In the genomic region with DNA sequence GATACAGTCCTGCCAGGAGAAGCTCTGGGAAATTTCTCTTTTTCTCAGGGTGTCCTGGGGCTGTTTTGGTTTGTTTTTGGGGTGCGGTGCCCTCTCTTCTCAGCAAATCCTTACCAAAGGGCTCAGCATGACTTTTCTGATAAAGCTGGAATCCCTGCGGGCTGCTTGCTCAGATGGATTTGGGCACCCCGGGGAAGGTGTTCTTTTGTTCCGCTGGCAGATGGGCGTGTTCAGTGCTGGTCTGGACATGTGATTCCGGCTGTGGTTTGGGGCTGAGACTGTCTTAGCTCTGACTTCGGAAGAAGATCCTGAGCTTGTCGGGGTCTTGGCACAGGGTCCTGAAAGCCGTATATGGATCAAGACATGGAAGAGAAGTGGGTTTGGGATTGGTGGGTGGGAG, we compare ENCODE assay signal across 11 cellular contexts.
DNase-seq lines count a peak whose midpoint lies in the region; ATAC-seq and TF ChIP-seq lines count a peak whose summit lies in the region.
"Had no signal": no experiment of that assay in that cellular context is flagged by ENCODE, and none has a peak within 500 bp of the region (broad histone marks: within the 10 kb centered on the region; RNA-seq: fewer than 3 reads in every experiment).

No MANE protein-coding gene starts in this region.

- no peak for TF ChIP-seq POLR2A in HCT116 (IDR thresholded peaks at IDR 0.05; ENCODE audit: borderline replicate concordance, extremely low read depth, insufficient read depth, insufficient read length)
- TF ChIP-seq POLR2A in prostate gland (IDR thresholded peaks at IDR 0.05) = no peak

- H3K27ac ChIP-seq in HCT116 (ENCODE audit: low read depth, low read length) = peak overlapping the region; percentile 49
- no peak overlapping the region for H3K27ac ChIP-seq in prostate gland

- intact Hi-C loops in HCT116 (cut with micrococcal nuclease) = no loop called here
- intact Hi-C loops in prostate gland (cut with DNase I) = no loop called here

- TF ChIP-seq CTCF in HCT116 (IDR thresholded peaks at IDR 0.05 in 2 of 3, conservative IDR thresholded peaks at IDR 0.05 in 1 of 3; ENCODE audit: borderline replicate concordance in 1 of 3, insufficient read depth in 1 of 3, low read depth in 2 of 3, low read length in 2 of 3) (no peak), prostate gland (IDR thresholded peaks at IDR 0.05) (no peak)

- H3K9me3 ChIP-seq in HCT116 (ENCODE audit: control insufficient read depth in 1 of 2, insufficient read depth in 1 of 2, low read depth in 1 of 2, low read length in 2 of 2) = no peaks in the 10 kb centered on the region
- no peaks in the 10 kb centered on the region for H3K9me3 ChIP-seq in prostate gland

- peaks cover 16 to 21% of the 10 kb centered on the region in 2 experiments for H3K4me1 ChIP-seq in HCT116 (ENCODE audit: control insufficient read depth in 1 of 2, insufficient read depth in 2 of 2, low read length in 2 of 2)
- H3K4me1 ChIP-seq in prostate gland (replicated peaks) = no peaks in the 10 kb centered on the region

- peak; percentile 77 for ATAC-seq in HCT116
- no peak for ATAC-seq in HG02623 (IDR thresholded peaks at IDR 0.05; ENCODE audit: unreplicated experiment)
- no peak for ATAC-seq in HG03378 (IDR thresholded peaks at IDR 0.05; ENCODE audit: unreplicated experiment)

- 31% methylated on average over 9 of the region's 9 CpGs for WGBS in prostate gland

- RAD21 ChIA-PET in HCT116 (lab: Charles Lee; ENCODE audit: low non-redundant PET in 1 of 2, low total read pairs in 2 of 2, uncharacterized antibody in 2 of 2, unreplicated experiment in 2 of 2) = no interaction called here

- no TSS peak for BruUV-seq in HCT116 (replicated peaks; lab: Mats Ljungman, UMichigan)

- H3K79me2 ChIP-seq in HCT116 (ENCODE audit: insufficient read depth, low read length) = no peaks in the 10 kb centered on the region

- no peaks in the 10 kb centered on the region for H3K9me2 ChIP-seq in HCT116 (ENCODE audit: insufficient read depth)

- POLR2A ChIA-PET in HCT116 (lab: Charles Lee) = no interaction called here

- DNase-seq in HCT116 (ENCODE audit: low read depth, low spot score) = no peak
- DNase-seq in RPMI7951 (ENCODE audit: low read depth) = peak; percentile 47
- DNase-seq in fibroblast of peridontal ligament (ENCODE audit: extremely low read depth) = peak; percentile 27
- DNase-seq in prostate gland (ENCODE audit: low spot score) = peak; percentile 46
- DNase-seq in stimulated activated naive CD4-positive, alpha-beta T cell (lab: John Stamatoyannopoulos, UW) = no peak
- DNase-seq in NCI-H1105 treated with DMSO at 0.1 percent for 48 hours (lab: John Stamatoyannopoulos, UW) = no peak
- DNase-seq: activated CD4-positive, alpha-beta T cell treated with anti-CD3 and anti-CD28 coated beads, Interleukin-2, amount 10 ng/mL, durations not matched to agents 7 days and 5 days; activated naive CD8-positive, alpha-beta T cell treated with anti-CD3 and anti-CD28 coated beads for 36 hours; left cardiac atrium had no signal

- CTCF ChIA-PET in HCT116 (lab: Charles Lee) = interaction anchor here (3.3 kb wide), 1 partner anchor 301 kb away, joined by 17 read pairs; no protein-coding TSS in a partner anchor

- H3K36me3 ChIP-seq in HCT116 (ENCODE audit: control insufficient read depth in 1 of 2, insufficient read depth in 2 of 2, low read length in 2 of 2) (no peaks in the 10 kb centered on the region), prostate gland (no peaks in the 10 kb centered on the region)

- no peaks in the 10 kb centered on the region for H4K20me1 ChIP-seq in HCT116 (ENCODE audit: insufficient read depth)

- H3K27me3 ChIP-seq in HCT116 (ENCODE audit: insufficient read depth, low read length) (no peaks in the 10 kb centered on the region), prostate gland (replicated peaks; ENCODE audit: insufficient read depth) (no peaks in the 10 kb centered on the region)

- H3K9ac ChIP-seq in HCT116 (ENCODE audit: low read length) = peak overlapping the region; percentile 40

- H3K4me3 ChIP-seq in HCT116 (replicated peaks in 1 of 2; ENCODE audit: low read depth in 1 of 2, low read length in 2 of 2) (peak overlapping the region; percentile 37 to 49), prostate gland (no peak overlapping the region)

- H2AFZ ChIP-seq in HCT116 (ENCODE audit: low read depth, low read length, poor library complexity, severe bottlenecking) = peak overlapping the region; percentile 63

- no peak for TF ChIP-seq RAD21 in HCT116 (IDR thresholded peaks at IDR 0.05; ENCODE audit: low read depth)

- H3K4me2 ChIP-seq in HCT116 (ENCODE audit: low read length) = peak overlapping the region; percentile 84

TF ChIP-seq in HCT116, 20 proteins besides CTCF, POLR2A, EP300 and RAD21:
- TF ChIP-seq SP1 (IDR thresholded peaks at IDR 0.05; ENCODE audit: low read depth) = peak; percentile 30; the same call in 1 of the 2 replicates
- no peak for TF ChIP-seq CEBPB (IDR thresholded peaks at IDR 0.05; ENCODE audit: low read depth)

Comparison
In these comparisons a context has a peak if more than half of its experiments do, and no peak if none do; other contexts are left out.
1. DNase-seq: peak in RPMI7951 (single experiment), fibroblast of peridontal ligament (single experiment) and prostate gland (single experiment); none in HCT116 (single experiment), stimulated activated naive CD4-positive, alpha-beta T cell (0 of 6) and NCI-H1105 treated with DMSO at 0.1 percent for 48 hours (single experiment).
2. H3K4me3 ChIP-seq: peak in HCT116 (2 of 2); none in prostate gland (0 of 2).